1 cellular context compared by ENCODE assay signal in genomic region chr5:146410272-146410671, GRCh38.
TF ChIP-seq lines count a peak whose summit lies in the region.

No MANE protein-coding gene starts in this region.

TF ChIP-seq in K562, 482 proteins besides CTCF, POLR2A, EP300 and RAD21 (continued from another document):
- TF ChIP-seq ZNF311 (CRISPR knock-in tag; IDR thresholded peaks at IDR 0.05) (no peak), BMI1 (IDR thresholded peaks at IDR 0.05; ENCODE audit: low read length) (no peak), POLR3G (IDR thresholded peaks at IDR 0.05; ENCODE audit: extremely low read depth, insufficient read length, insufficient replicate concordance) (no peak), NFE2L1 (tag; IDR thresholded peaks at IDR 0.05; ENCODE audit: borderline replicate concordance, low read depth) (no peak)
